15 cellular contexts compared by ENCODE assay signal in genomic region chr19:22619932-22620331, GRCh38. TPM values are rescaled to one million over a fixed set of nuclear protein-coding genes. Genes with fewer than 3 reads are reported as not detected.
"Had no signal": no experiment of that assay in that cellular context is flagged by ENCODE, and none has a peak within 500 bp of the region (broad histone marks: within the 10 kb centered on the region; RNA-seq: fewer than 3 reads in every experiment).

No MANE protein-coding gene starts in this region.

- H3K27me3 Mint-ChIP-seq: progenitor cell of endocrine pancreas had no signal

- H3K9me3 ChIP-seq: right lobe of liver had no signal

- DNase-seq: cerebellar nuclear complex; dermis blood vessel endothelial cell; effector CD4-positive, alpha-beta T cell; foreskin melanocyte; left colon; mammary epithelial cell; naive thymus-derived CD4-positive, alpha-beta T cell; nephron progenitor cell; stimulated activated CD4-positive, alpha-beta T cell treated with anti-CD3 and anti-CD28 coated beads, Interleukin-4, amount 100 ng/mL, for 1 hour; stimulated activated CD8-positive, alpha-beta memory T cell treated with anti-CD3 and anti-CD28 coated beads, Interleukin-4, amount 100 ng/mL, for 48 hours; stimulated activated naive CD8-positive, alpha-beta T cell treated with anti-CD3 and anti-CD28 coated beads, Interleukin-15, Interleukin-2, amounts not matched to agents 100 U/mL and 50 U/mL, for 24 hours; transverse colon had no signal

- H3K36me3 ChIP-seq: right lobe of liver, transverse colon had no signal

- H3K27me3 ChIP-seq: right lobe of liver had no signal

- ATAC-seq: left colon; naive thymus-derived CD4-positive, alpha-beta T cell; stimulated activated effector memory CD8-positive, alpha-beta T cell treated with anti-CD3 and anti-CD28 coated beads, Interleukin-12 subunit alpha, Interleukin-12 subunit beta, amount 100 ng/mL, for 72 hours; stimulated activated naive CD8-positive, alpha-beta T cell treated with anti-CD3 and anti-CD28 coated beads, Interleukin-15, Interleukin-2, amounts not matched to agents 100 U/mL and 50 U/mL, for 24 hours had no signal

- H3K4me1 Mint-ChIP-seq: nephron progenitor cell; stimulated activated effector memory CD8-positive, alpha-beta T cell treated with anti-CD3 and anti-CD28 coated beads, Interleukin-12 subunit alpha, Interleukin-12 subunit beta, amount 100 ng/mL, for 72 hours had no signal

- H3K27ac Mint-ChIP-seq: naive thymus-derived CD4-positive, alpha-beta T cell; nephron progenitor cell; progenitor cell of endocrine pancreas; stimulated activated effector memory CD8-positive, alpha-beta T cell treated with anti-CD3 and anti-CD28 coated beads, Interleukin-12 subunit alpha, Interleukin-12 subunit beta, amount 100 ng/mL, for 72 hours had no signal

- H3K4me3 Mint-ChIP-seq: naive thymus-derived CD4-positive, alpha-beta T cell; nephron progenitor cell; stimulated activated effector memory CD8-positive, alpha-beta T cell treated with anti-CD3 and anti-CD28 coated beads, Interleukin-12 subunit alpha, Interleukin-12 subunit beta, amount 100 ng/mL, for 72 hours had no signal

- H3K4me1 ChIP-seq: right lobe of liver, transverse colon had no signal

- H3K36me3 Mint-ChIP-seq: stimulated activated effector memory CD8-positive, alpha-beta T cell treated with anti-CD3 and anti-CD28 coated beads, Interleukin-12 subunit alpha, Interleukin-12 subunit beta, amount 100 ng/mL, for 72 hours had no signal

- H3K27ac ChIP-seq: right lobe of liver, transverse colon had no signal

- H3K4me3 ChIP-seq: right lobe of liver, transverse colon had no signal

RNA-seq across cellular contexts. Expression of gene ZNF492, which starts 14.2 kb away (rescaled TPM):
- total RNA-seq: progenitor cell of endocrine pancreas had no signal
